8 cellular contexts compared by ENCODE assay signal in genomic region chr11:18321991-18322711, GRCh38. TPM values are rescaled to one million over a fixed set of nuclear protein-coding genes. Genes with fewer than 3 reads are reported as not detected.
DNase-seq lines count a peak whose midpoint lies in the region; ATAC-seq and TF ChIP-seq lines count a peak whose summit lies in the region.

Gene GTF2H1, plus strand, starts transcription at chr11:18322567. Its CDS starts 10,508 bp downstream, at chr11:18333075.
Gene HPS5, minus strand, starts transcription at chr11:18322140. Its CDS starts 4,282 bp downstream, at chr11:18317858.

- H3K9me3 ChIP-seq in testis, result no peaks in the 10 kb centered on the region

- H3K36me3 Mint-ChIP-seq in activated naive CD4-positive, alpha-beta T cell treated with anti-CD3 and anti-CD28 coated beads, Interleukin-2, amount 50 U/mL, for 72 hours, result peaks cover 5 to 42% of the 10 kb centered on the region in 2 donors

- H3K27ac ChIP-seq in testis, result peak within 1 kb of the TSS; percentile 92 to 98

- ATAC-seq in HG02588 (IDR thresholded peaks at IDR 0.05; ENCODE audit: unreplicated experiment) (peak; percentile 90), SK-N-SH treated with all-trans-retinoic acid at 6 μM for 48 hours (peak; percentile 92), omental fat pad (ENCODE audit: low FRiP score) (peak; percentile 97)
- ATAC-seq in activated naive CD4-positive, alpha-beta T cell treated with anti-CD3 and anti-CD28 coated beads, Interleukin-2, amount 50 U/mL, for 72 hours, result peak; percentile 91 to 92

- peak within 1 kb of the TSS; percentile 91 for H3K4me3 ChIP-seq in GM06990 (replicated peaks; ENCODE audit: low read depth, low read length)
- H3K4me3 ChIP-seq in testis, result peak within 1 kb of the TSS; percentile 65 to 81

- no peaks in the 10 kb centered on the region for H3K27me3 ChIP-seq in GM06990 (replicated peaks; ENCODE audit: control insufficient read depth, insufficient read depth, low read length)
- no peaks in the 10 kb centered on the region for H3K27me3 ChIP-seq in testis

- H3K4me1 ChIP-seq in testis, result peaks cover 21% of the 10 kb centered on the region

- intact Hi-C loops in testis (cut with DNase I; ENCODE audit: low total_unique reads), result loop anchor here (5.0 kb wide), 1 partner anchor 75 kb away; no protein-coding TSS in a partner anchor

- no peaks in the 10 kb centered on the region for H3K9me3 Mint-ChIP-seq in activated naive CD4-positive, alpha-beta T cell treated with anti-CD3 and anti-CD28 coated beads, Interleukin-2, amount 50 U/mL, for 72 hours

- WGBS in testis, 2 donors, result 0 to 1% methylated on average over 30 to 55 of the region's 61 CpGs

- peak; percentile 98 for DNase-seq in GM06990 (ENCODE audit: extremely low read depth, insufficient read length)
- DNase-seq in NCI-H1092 (lab: John Stamatoyannopoulos, UW), result peak; percentile 97
- peak; percentile 91 to 97 for DNase-seq in activated naive CD4-positive, alpha-beta T cell treated with anti-CD3 and anti-CD28 coated beads, Interleukin-2, amount 50 U/mL, for 72 hours (ENCODE audit: low spot score in 2 of 2)
- peak; percentile 93 for DNase-seq in glomerular endothelial cell (ENCODE audit: extremely low read depth, low read depth, low spot score)
- peak; percentile 87 for DNase-seq in omental fat pad (ENCODE audit: low spot score)
- DNase-seq in testis, result peak; percentile 98

- no peaks in the 10 kb centered on the region for H3K36me3 ChIP-seq in GM06990 (ENCODE audit: control insufficient read depth, insufficient read depth, low read length)
- H3K36me3 ChIP-seq in testis (ENCODE audit: low read depth, missing control alignments), result no peaks in the 10 kb centered on the region

- TF ChIP-seq POLR2A in testis (IDR thresholded peaks at IDR 0.05), result peak; percentile 73

- H3K27ac Mint-ChIP-seq in activated naive CD4-positive, alpha-beta T cell treated with anti-CD3 and anti-CD28 coated beads, Interleukin-2, amount 50 U/mL, for 72 hours, result peak within 1 kb of the TSS; percentile 97 to 99

- no peak for TF ChIP-seq CTCF in GM06990 (IDR thresholded peaks at IDR 0.05; ENCODE audit: insufficient read depth, low read length, poor library complexity, severe bottlenecking)
- TF ChIP-seq CTCF in omental fat pad (IDR thresholded peaks at IDR 0.05), result no peak
- TF ChIP-seq CTCF in testis (IDR thresholded peaks at IDR 0.05), result no peak

TF ChIP-seq in SK-N-SH treated with all-trans-retinoic acid at 6 μM for 48 hours, 23 proteins besides CTCF, POLR2A, EP300 and RAD21:
- TF ChIP-seq ZNF565 (CRISPR knock-in tag; conservative IDR thresholded peaks at IDR 0.05; ENCODE audit: low read depth) (no peak), ZFP30 (CRISPR knock-in tag; IDR thresholded peaks at IDR 0.05) (no peak), GLIS3 (CRISPR knock-in tag; IDR thresholded peaks at IDR 0.05) (no peak), ZC3H10 (CRISPR knock-in tag; IDR thresholded peaks at IDR 0.05) (0 out of 2 replicates have a peak, but pooled peaks have one; percentile 9), ZNF8 (CRISPR knock-in tag; IDR thresholded peaks at IDR 0.05) (no peak), OSR1 (CRISPR knock-in tag; IDR thresholded peaks at IDR 0.05) (no peak), BACH2 (CRISPR knock-in tag; IDR thresholded peaks at IDR 0.05; ENCODE audit: borderline replicate concordance) (peak; percentile 17; the same call in 1 of the 2 replicates), ZFP3 (CRISPR knock-in tag; IDR thresholded peaks at IDR 0.05) (peak; percentile 8; the same call in 1 of the 2 replicates), SNAI2 (CRISPR knock-in tag; IDR thresholded peaks at IDR 0.05) (no peak), CSRNP3 (CRISPR knock-in tag; IDR thresholded peaks at IDR 0.05) (no peak), RARB (CRISPR knock-in tag; IDR thresholded peaks at IDR 0.05) (no peak), ESRRG (CRISPR knock-in tag; IDR thresholded peaks at IDR 0.05) (no peak), PPARA (CRISPR knock-in tag; IDR thresholded peaks at IDR 0.05; ENCODE audit: borderline replicate concordance) (no peak), ZNF70 (CRISPR knock-in tag; IDR thresholded peaks at IDR 0.05) (no peak), ARNTL (CRISPR knock-in tag; IDR thresholded peaks at IDR 0.05; ENCODE audit: borderline replicate concordance, low read depth) (peak; percentile 91), CSDC2 (CRISPR knock-in tag; IDR thresholded peaks at IDR 0.05) (no peak)
- TF ChIP-seq, protein P1, sequence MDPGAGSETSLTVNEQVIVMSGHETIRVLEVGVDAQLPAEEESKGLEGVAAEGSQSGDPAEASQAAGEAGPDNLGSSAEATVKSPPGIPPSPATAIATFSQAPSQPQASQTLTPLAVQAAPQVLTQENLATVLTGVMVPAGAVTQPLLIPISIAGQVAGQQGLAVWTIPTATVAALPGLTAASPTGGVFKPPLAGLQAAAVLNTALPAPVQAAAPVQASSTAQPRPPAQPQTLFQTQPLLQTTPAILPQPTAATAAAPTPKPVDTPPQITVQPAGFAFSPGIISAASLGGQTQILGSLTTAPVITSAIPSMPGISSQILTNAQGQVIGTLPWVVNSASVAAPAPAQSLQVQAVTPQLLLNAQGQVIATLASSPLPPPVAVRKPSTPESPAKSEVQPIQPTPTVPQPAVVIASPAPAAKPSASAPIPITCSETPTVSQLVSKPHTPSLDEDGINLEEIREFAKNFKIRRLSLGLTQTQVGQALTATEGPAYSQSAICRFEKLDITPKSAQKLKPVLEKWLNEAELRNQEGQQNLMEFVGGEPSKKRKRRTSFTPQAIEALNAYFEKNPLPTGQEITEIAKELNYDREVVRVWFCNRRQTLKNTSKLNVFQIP (CRISPR knock-in tag; IDR thresholded peaks at IDR 0.05; ENCODE audit: borderline replicate concordance, low read depth), result no peak
- TF ChIP-seq, protein P2, sequence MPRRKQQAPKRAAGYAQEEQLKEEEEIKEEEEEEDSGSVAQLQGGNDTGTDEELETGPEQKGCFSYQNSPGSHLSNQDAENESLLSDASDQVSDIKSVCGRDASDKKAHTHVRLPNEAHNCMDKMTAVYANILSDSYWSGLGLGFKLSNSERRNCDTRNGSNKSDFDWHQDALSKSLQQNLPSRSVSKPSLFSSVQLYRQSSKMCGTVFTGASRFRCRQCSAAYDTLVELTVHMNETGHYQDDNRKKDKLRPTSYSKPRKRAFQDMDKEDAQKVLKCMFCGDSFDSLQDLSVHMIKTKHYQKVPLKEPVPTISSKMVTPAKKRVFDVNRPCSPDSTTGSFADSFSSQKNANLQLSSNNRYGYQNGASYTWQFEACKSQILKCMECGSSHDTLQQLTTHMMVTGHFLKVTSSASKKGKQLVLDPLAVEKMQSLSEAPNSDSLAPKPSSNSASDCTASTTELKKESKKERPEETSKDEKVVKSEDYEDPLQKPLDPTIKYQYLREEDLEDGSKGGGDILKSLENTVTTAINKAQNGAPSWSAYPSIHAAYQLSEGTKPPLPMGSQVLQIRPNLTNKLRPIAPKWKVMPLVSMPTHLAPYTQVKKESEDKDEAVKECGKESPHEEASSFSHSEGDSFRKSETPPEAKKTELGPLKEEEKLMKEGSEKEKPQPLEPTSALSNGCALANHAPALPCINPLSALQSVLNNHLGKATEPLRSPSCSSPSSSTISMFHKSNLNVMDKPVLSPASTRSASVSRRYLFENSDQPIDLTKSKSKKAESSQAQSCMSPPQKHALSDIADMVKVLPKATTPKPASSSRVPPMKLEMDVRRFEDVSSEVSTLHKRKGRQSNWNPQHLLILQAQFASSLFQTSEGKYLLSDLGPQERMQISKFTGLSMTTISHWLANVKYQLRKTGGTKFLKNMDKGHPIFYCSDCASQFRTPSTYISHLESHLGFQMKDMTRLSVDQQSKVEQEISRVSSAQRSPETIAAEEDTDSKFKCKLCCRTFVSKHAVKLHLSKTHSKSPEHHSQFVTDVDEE (CRISPR knock-in tag; IDR thresholded peaks at IDR 0.05), result no peak
- TF ChIP-seq, protein P3, sequence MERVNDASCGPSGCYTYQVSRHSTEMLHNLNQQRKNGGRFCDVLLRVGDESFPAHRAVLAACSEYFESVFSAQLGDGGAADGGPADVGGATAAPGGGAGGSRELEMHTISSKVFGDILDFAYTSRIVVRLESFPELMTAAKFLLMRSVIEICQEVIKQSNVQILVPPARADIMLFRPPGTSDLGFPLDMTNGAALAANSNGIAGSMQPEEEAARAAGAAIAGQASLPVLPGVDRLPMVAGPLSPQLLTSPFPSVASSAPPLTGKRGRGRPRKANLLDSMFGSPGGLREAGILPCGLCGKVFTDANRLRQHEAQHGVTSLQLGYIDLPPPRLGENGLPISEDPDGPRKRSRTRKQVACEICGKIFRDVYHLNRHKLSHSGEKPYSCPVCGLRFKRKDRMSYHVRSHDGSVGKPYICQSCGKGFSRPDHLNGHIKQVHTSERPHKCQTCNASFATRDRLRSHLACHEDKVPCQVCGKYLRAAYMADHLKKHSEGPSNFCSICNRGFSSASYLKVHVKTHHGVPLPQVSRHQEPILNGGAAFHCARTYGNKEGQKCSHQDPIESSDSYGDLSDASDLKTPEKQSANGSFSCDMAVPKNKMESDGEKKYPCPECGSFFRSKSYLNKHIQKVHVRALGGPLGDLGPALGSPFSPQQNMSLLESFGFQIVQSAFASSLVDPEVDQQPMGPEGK (CRISPR knock-in tag; IDR thresholded peaks at IDR 0.05; ENCODE audit: borderline replicate concordance), result no peak

RNA-seq across cellular contexts. Expression of gene GTF2H1, which starts in this region (rescaled TPM):
- total RNA-seq in activated naive CD4-positive, alpha-beta T cell treated with anti-CD3 and anti-CD28 coated beads, Interleukin-2, amount 50 U/mL, for 72 hours, result 10 to 100 TPM; 36.1 to 53.6 TPM
- total RNA-seq in glomerular endothelial cell (36.9 and 42.2 TPM in 2 replicates), omental fat pad (10 to 100 TPM; 54.1 to 74.2 (median 70.8) TPM), testis (100 to 1,000 TPM; 103 to 111 TPM)
- polyA plus RNA-seq in testis (ENCODE audit: insufficient read depth, low read depth, low replicate concordance), result 79.2 TPM

RNA-seq across cellular contexts. Expression of gene HPS5, which starts in this region (rescaled TPM):
- total RNA-seq in activated naive CD4-positive, alpha-beta T cell treated with anti-CD3 and anti-CD28 coated beads, Interleukin-2, amount 50 U/mL, for 72 hours, result 10 to 100 TPM; 17.9 to 26.8 TPM
- total RNA-seq in glomerular endothelial cell (10.5 and 11.4 TPM in 2 replicates), omental fat pad (10 to 100 TPM; 23.0 to 66.0 (median 24.1) TPM), testis (100 to 1,000 TPM in 1 of 2 donors, 10 to 100 TPM in 1; 97.7 to 111 TPM)
- polyA plus RNA-seq in testis (ENCODE audit: insufficient read depth, low read depth, low replicate concordance), result 44.0 TPM

Comparison
In these comparisons a context has a peak if more than half of its experiments do, and no peak if none do; other contexts are left out.
1. Peak in every context shown above with its lines: DNase-seq, ATAC-seq, H3K4me3 ChIP-seq and H3K27ac ChIP-seq.